Comparison of ENCODE assay signal across 23 cellular contexts in the genomic region with DNA sequence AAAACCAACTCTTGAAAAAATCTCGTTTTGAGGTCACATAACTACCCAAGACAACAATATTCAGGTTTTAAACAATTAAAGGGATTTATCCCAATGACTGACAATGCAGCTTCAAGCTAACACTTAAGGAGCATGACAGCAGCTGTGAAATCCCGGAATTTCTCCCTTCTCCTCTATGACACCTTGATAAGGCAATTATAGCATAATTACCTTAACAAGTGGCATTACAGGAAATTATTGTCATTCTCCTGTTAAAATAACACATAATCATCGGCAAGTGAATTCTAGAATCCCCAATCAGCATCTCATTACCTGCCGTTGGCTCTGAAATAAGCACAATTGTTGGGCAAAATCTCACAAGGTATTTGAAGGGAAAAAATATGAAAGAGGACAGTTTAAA.
"Had no signal": no experiment of that assay in that cellular context is flagged by ENCODE, and none has a peak within 500 bp of the region (broad histone marks: within the 10 kb centered on the region; RNA-seq: fewer than 3 reads in every experiment).

No MANE protein-coding gene starts in this region.

- H3K4me2 ChIP-seq: PC-9 had no signal

- H3K4me3 ChIP-seq: MG63, PC-9, Peyer's patch, SJSA1, SK-N-MC had no signal

- H3K27me3 ChIP-seq: Peyer's patch had no signal

- ATAC-seq: HepG2 had no signal

- DNase-seq: IMR-90; Karpas-422; KG1; MG63; NCI-H1092 treated with DMSO at 0.1 percent for 48 hours; NCI-H146; NCI-H1694 treated with DMSO at 0.1 percent for 48 hours; NCI-H1930; NCI-H2171; NCI-H226; NCI-H446; NCI-H510A; NCI-H526; NCI-H774; NK-92 treated with Interleukin-12 subunit alpha and Interleukin-12 subunit beta, amount 100 ng/mL, for 24 hours; OCI-M1; PC-9; Peyer's patch; Right ventricle myocardium superior; SIG-M5 had no signal

- H3K36me3 ChIP-seq: MG63, Peyer's patch, SJSA1 had no signal

- H3K27ac ChIP-seq: PC-9, Peyer's patch, SJSA1, SK-N-MC had no signal

- H3K9me3 ChIP-seq: MG63, Peyer's patch, SJSA1 had no signal

- H3K4me1 ChIP-seq: Peyer's patch, SJSA1 had no signal
